ENCODE assay signal across 23 cellular contexts in the genomic region with DNA sequence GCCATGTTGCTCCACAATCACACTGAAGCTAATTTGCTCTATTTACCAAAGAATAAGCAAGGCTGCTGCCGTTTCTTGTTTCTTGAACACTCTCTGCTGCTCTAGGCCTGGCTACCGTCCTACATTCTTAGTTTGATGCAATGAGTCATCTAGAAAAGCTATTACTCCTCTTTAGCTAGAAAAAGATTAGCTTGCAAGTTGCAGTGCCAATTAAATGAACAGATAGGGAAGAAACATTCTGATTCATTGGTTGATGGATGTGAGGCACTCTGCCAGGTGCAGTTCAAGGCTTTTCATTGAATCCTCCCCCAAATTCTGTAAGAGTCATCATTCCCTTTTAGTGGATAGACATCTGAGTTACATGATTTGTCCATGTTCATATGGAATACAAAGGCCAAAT.
A peak's percentile ranks its signal among the peaks of the same experiment; 100 is the strongest.
DNase-seq lines count a peak whose midpoint lies in the region; TF ChIP-seq lines count a peak whose summit lies in the region.
"Had no signal": no experiment of that assay in that cellular context is flagged by ENCODE, and none has a peak within 500 bp of the region (broad histone marks: within the 10 kb centered on the region; RNA-seq: fewer than 3 reads in every experiment).

No MANE protein-coding gene starts in this region.

- no peak overlapping the region for H4K91ac ChIP-seq in mesenchymal stem cell (ENCODE audit: low read length)

- POLR2A ChIA-PET in AG04450 (lab: Yijun Ruan, JAX), result interaction anchor here (1.3 kb wide), 1 partner anchor 18 kb away, joined by 3 read pairs; no protein-coding TSS in a partner anchor

- no peak overlapping the region for H3K9ac ChIP-seq in mesenchymal stem cell (ENCODE audit: low read length)
- H3K9ac ChIP-seq: parathyroid adenoma had no signal

- H2BK120ac ChIP-seq in mesenchymal stem cell (ENCODE audit: low read depth, low read length), result no peak overlapping the region

- H3K9me3 Mint-ChIP-seq in dendritic cell treated with granulocyte-macrophage colony-stimulating factor and Interleukin-4, amounts not matched to agents 40 ng/mL and 50 ng/mL, for 4 days, result no peaks in the 10 kb centered on the region
- H3K9me3 Mint-ChIP-seq: activated naive CD8-positive, alpha-beta T cell treated with anti-CD3 and anti-CD28 coated beads, Interleukin-2, amount 50 U/mL, for 24 hours; CD4-positive, CD25-positive, alpha-beta regulatory T cell; memory B cell; natural killer cell treated with Interleukin-12 subunit alpha and Interleukin-12 subunit beta and Interleukin-15 and Interleukin-18, amount 100 ng/mL, for 72 hours had no signal

- H2AK5ac ChIP-seq in mesenchymal stem cell (ENCODE audit: low read length, severe bottlenecking), result no peak overlapping the region

- 70% methylated on average over 2 of the region's 2 CpGs for WGBS in mesenchymal stem cell

- no peak overlapping the region for H3K4me2 ChIP-seq in mesenchymal stem cell (ENCODE audit: low read length, poor library complexity, severe bottlenecking)

- H3K23ac ChIP-seq in mesenchymal stem cell (ENCODE audit: low read length in 2 of 2), result no peak overlapping the region

- H3K4me3 ChIP-seq in AG04450 (ENCODE audit: low read depth, low read length) (no peak overlapping the region), MG63 (no peak overlapping the region), mesenchymal stem cell (ENCODE audit: insufficient read depth in 1 of 2, low read depth in 1 of 2, low read length in 2 of 2) (no peak overlapping the region), brain microvascular endothelial cell (ENCODE audit: low read depth, low read length) (no peak overlapping the region)
- H3K4me3 ChIP-seq: cardiac muscle cell, stomach had no signal

- H4K8ac ChIP-seq in mesenchymal stem cell (ENCODE audit: low read length), result no peak overlapping the region

- H3K36me3 ChIP-seq in MG63 (no peaks in the 10 kb centered on the region), mesenchymal stem cell (ENCODE audit: control insufficient read depth in 1 of 2, insufficient read depth in 2 of 2, low read depth in 1 of 2, low read length in 2 of 2) (no peaks in the 10 kb centered on the region), brain microvascular endothelial cell (replicated peaks) (no peaks in the 10 kb centered on the region)
- H3K36me3 ChIP-seq: cardiac muscle cell, stomach had no signal

- H3K36me3 Mint-ChIP-seq in dendritic cell treated with granulocyte-macrophage colony-stimulating factor and Interleukin-4, amounts not matched to agents 40 ng/mL and 50 ng/mL, for 4 days (ENCODE audit: low read depth), result peaks cover 8% of the 10 kb centered on the region
- H3K36me3 Mint-ChIP-seq: CD4-positive, CD25-positive, alpha-beta regulatory T cell; memory B cell; natural killer cell treated with Interleukin-12 subunit alpha and Interleukin-12 subunit beta and Interleukin-15 and Interleukin-18, amount 100 ng/mL, for 72 hours had no signal

- H3K18ac ChIP-seq in mesenchymal stem cell (ENCODE audit: low read depth in 1 of 2, low read length in 2 of 2), result no peak overlapping the region

- in situ Hi-C loops in GM13976 (cut with MboI; ENCODE audit: low sequenced_read_pairs, unreplicated experiment) (no loop called here), brain microvascular endothelial cell (cut with HindIII; ENCODE audit: low pct_ligation_motif_present, low sequenced_read_pairs) (no loop called here)

- H3K14ac ChIP-seq in mesenchymal stem cell (ENCODE audit: low read length in 2 of 2), result no peak overlapping the region

- no peak overlapping the region for H2BK5ac ChIP-seq in mesenchymal stem cell (ENCODE audit: low read depth, low read length, poor library complexity, severe bottlenecking)

- H3K27ac ChIP-seq in AG04450 (ENCODE audit: low read depth, low read length) (no peak overlapping the region), mesenchymal stem cell (ENCODE audit: low read length, poor library complexity, severe bottlenecking) (no peak overlapping the region), brain microvascular endothelial cell (no peak overlapping the region)
- H3K27ac ChIP-seq: cardiac muscle cell, parathyroid adenoma, stomach had no signal

- H3K27me3 ChIP-seq in AG04450 (ENCODE audit: control insufficient read depth, insufficient read depth, low read length) (no peaks in the 10 kb centered on the region), MG63 (no peaks in the 10 kb centered on the region), mesenchymal stem cell (ENCODE audit: control insufficient read depth in 1 of 2, insufficient read depth in 1 of 2, low read length in 2 of 2) (no peaks in the 10 kb centered on the region), brain microvascular endothelial cell (replicated peaks) (no peaks in the 10 kb centered on the region)
- H3K27me3 ChIP-seq: cardiac muscle cell, stomach had no signal

- no peak overlapping the region for H2BK15ac ChIP-seq in mesenchymal stem cell (ENCODE audit: low read depth, poor library complexity, severe bottlenecking)

- CTCF ChIA-PET in AG04450 (lab: Charles Lee), result no interaction called here

- H3K4me1 ChIP-seq in mesenchymal stem cell (ENCODE audit: control insufficient read depth, insufficient read depth, low read depth, low read length), result peaks cover 4% of the 10 kb centered on the region
- H3K4me1 ChIP-seq: parathyroid adenoma had no signal

- peaks cover 45% of the 10 kb centered on the region for H3K4me1 Mint-ChIP-seq in dendritic cell treated with granulocyte-macrophage colony-stimulating factor and Interleukin-4, amounts not matched to agents 40 ng/mL and 50 ng/mL, for 4 days (ENCODE audit: low read depth)
- H3K4me1 Mint-ChIP-seq: CD4-positive, CD25-positive, alpha-beta regulatory T cell had no signal

- no peaks in the 10 kb centered on the region for H3K27me3 Mint-ChIP-seq in dendritic cell treated with granulocyte-macrophage colony-stimulating factor and Interleukin-4, amounts not matched to agents 40 ng/mL and 50 ng/mL, for 4 days
- H3K27me3 Mint-ChIP-seq: activated naive CD8-positive, alpha-beta T cell treated with anti-CD3 and anti-CD28 coated beads, Interleukin-2, amount 50 U/mL, for 24 hours; CD4-positive, CD25-positive, alpha-beta regulatory T cell; natural killer cell treated with Interleukin-12 subunit alpha and Interleukin-12 subunit beta and Interleukin-15 and Interleukin-18, amount 100 ng/mL, for 72 hours had no signal

- no peak overlapping the region for H2AFZ ChIP-seq in mesenchymal stem cell (ENCODE audit: low read depth, low read length)
- H2AFZ ChIP-seq: parathyroid adenoma had no signal

- intact Hi-C loops in dendritic cell treated with granulocyte-macrophage colony-stimulating factor and Interleukin-4, amounts not matched to agents 40 ng/mL and 50 ng/mL, for 4 days (cut with micrococcal nuclease), result loop anchor here (10.0 kb wide), 1 partner anchor 64 kb away; no protein-coding TSS in a partner anchor

- TF ChIP-seq CTCF in AG04450 (IDR thresholded peaks at IDR 0.05; ENCODE audit: low read depth, low read length) (no peak), GM13976 (IDR thresholded peaks at IDR 0.05; ENCODE audit: borderline replicate concordance, control extremely low read depth, extremely low read depth, insufficient read depth, missing control alignments) (no peak), brain microvascular endothelial cell (IDR thresholded peaks at IDR 0.05; ENCODE audit: low read depth, low read length, missing control alignments) (no peak)

- no peak overlapping the region for H2BK12ac ChIP-seq in mesenchymal stem cell (ENCODE audit: low read length in 2 of 2)

- peak overlapping the region; percentile 75 for H3K27ac Mint-ChIP-seq in dendritic cell treated with granulocyte-macrophage colony-stimulating factor and Interleukin-4, amounts not matched to agents 40 ng/mL and 50 ng/mL, for 4 days
- H3K27ac Mint-ChIP-seq: activated naive CD8-positive, alpha-beta T cell treated with anti-CD3 and anti-CD28 coated beads, Interleukin-2, amount 50 U/mL, for 24 hours; CD4-positive, CD25-positive, alpha-beta regulatory T cell; memory B cell; natural killer cell treated with Interleukin-12 subunit alpha and Interleukin-12 subunit beta and Interleukin-15 and Interleukin-18, amount 100 ng/mL, for 72 hours had no signal

- no peak overlapping the region for H3K4me3 Mint-ChIP-seq in dendritic cell treated with granulocyte-macrophage colony-stimulating factor and Interleukin-4, amounts not matched to agents 40 ng/mL and 50 ng/mL, for 4 days
- H3K4me3 Mint-ChIP-seq: activated naive CD8-positive, alpha-beta T cell treated with anti-CD3 and anti-CD28 coated beads, Interleukin-2, amount 50 U/mL, for 24 hours; CD4-positive, CD25-positive, alpha-beta regulatory T cell; memory B cell; natural killer cell treated with Interleukin-12 subunit alpha and Interleukin-12 subunit beta and Interleukin-15 and Interleukin-18, amount 100 ng/mL, for 72 hours had no signal

- no peak overlapping the region for H3K4ac ChIP-seq in mesenchymal stem cell (ENCODE audit: low read depth in 1 of 2, low read length in 2 of 2)

- H3K9me3 ChIP-seq in AG04450 (ENCODE audit: control insufficient read depth, insufficient read depth, low read length) (no peaks in the 10 kb centered on the region), MG63 (no peaks in the 10 kb centered on the region), mesenchymal stem cell (ENCODE audit: control insufficient read depth, low read length) (no peaks in the 10 kb centered on the region)
- H3K9me3 ChIP-seq: stomach had no signal

- H3K79me1 ChIP-seq in mesenchymal stem cell (replicated peaks; ENCODE audit: low read length, poor library complexity, severe bottlenecking), result no peaks in the 10 kb centered on the region

- peak; percentile 39 for DNase-seq in AG04450 (ENCODE audit: low read depth, low spot score)
- peak; percentile 72 for DNase-seq in MG63
- DNase-seq in mesenchymal stem cell, result peak; percentile 33
- DNase-seq in GM13976 (ENCODE audit: low spot score), result no peak
- DNase-seq in brain microvascular endothelial cell, result no peak
- DNase-seq in superior temporal gyrus (ENCODE audit: extremely low spot score), result no peak
- DNase-seq in NCI-H748 (lab: John Stamatoyannopoulos, UW; ENCODE audit: unreplicated experiment), result no peak
- DNase-seq: activated CD4-positive, alpha-beta T cell treated with anti-CD3 and anti-CD28 coated beads, Interleukin-2, amount 50 U/mL, for 1 hour; activated CD8-positive, alpha-beta memory T cell treated with anti-CD3 and anti-CD28 coated beads, Interleukin-2, amount 50 U/mL, for 48 hours; activated effector memory CD4-positive, alpha-beta T cell treated with Interleukin-2 at 50 U/mL for 16 hours; activated naive CD8-positive, alpha-beta T cell treated with anti-CD3 and anti-CD28 coated beads, Interleukin-2, amount 50 U/mL, for 24 hours; CD4-positive, CD25-positive, alpha-beta regulatory T cell; DMS 273 treated with DMSO at 0.1 percent for 48 hours; KBM-7; NCI-H1048; NCI-H1930; stimulated activated CD4-positive, alpha-beta T cell treated with anti-CD3 and anti-CD28 coated beads, Interleukin-4, amount 100 ng/mL, for 1 hour; stomach had no signal

Comparison
In these comparisons a context has a peak if more than half of its experiments do, and no peak if none do; other contexts are left out.
1. DNase-seq: peak in AG04450 (single experiment), MG63 (single experiment) and mesenchymal stem cell (single experiment); none in GM13976 (single experiment), brain microvascular endothelial cell (single experiment), superior temporal gyrus (single experiment) and NCI-H748 (single experiment).